Comparison of ENCODE assay signal across 23 cellular contexts in genomic region chr5:56549096-56549886, GRCh38.
DNase-seq lines count a peak whose midpoint lies in the region; ATAC-seq, FAIRE-seq and TF ChIP-seq lines count a peak whose summit lies in the region.
"Had no signal": no experiment of that assay in that cellular context is flagged by ENCODE, and none has a peak within 500 bp of the region (broad histone marks: within the 10 kb centered on the region; RNA-seq: fewer than 3 reads in every experiment).

No MANE protein-coding gene starts in this region.

- H3F3A ChIP-seq in GM23338 (replicated peaks; ENCODE audit: low read depth) = no peaks in the 10 kb centered on the region

- H3K4me1 ChIP-seq in GM23338 (ENCODE audit: insufficient read depth) (no peaks in the 10 kb centered on the region), endothelial cell of umbilical vein (ENCODE audit: control insufficient read depth, extremely low read depth, insufficient read depth, low read length) (no peaks in the 10 kb centered on the region), subcutaneous abdominal adipose tissue (ENCODE audit: control insufficient read depth in 5 of 5, insufficient read depth in 5 of 5, low read length in 5 of 5) (peaks cover 3 to 51% (median 31%) of the 10 kb centered on the region in 5 donors)

- H3K79me2 ChIP-seq in GM23338 (replicated peaks; ENCODE audit: insufficient read depth) (no peaks in the 10 kb centered on the region), endothelial cell of umbilical vein (ENCODE audit: control insufficient read depth, insufficient read depth, low read length) (no peaks in the 10 kb centered on the region)

- H3K4me1 Mint-ChIP-seq in GM23338 = no peaks in the 10 kb centered on the region

- H3K27ac Mint-ChIP-seq in GM23338 = no peak overlapping the region

- FAIRE-seq in endothelial cell of umbilical vein (lab: Jason Lieb, UNC) = no peak
- FAIRE-seq: GM12878, GM18507, H1, K562 had no signal

- H3K27ac ChIP-seq in GM23338 (ENCODE audit: low read depth) (no peak overlapping the region), endothelial cell of umbilical vein (ENCODE audit: insufficient read depth, low read depth, low read length) (no peak overlapping the region), subcutaneous abdominal adipose tissue (ENCODE audit: low read depth, low read length) (peak overlapping the region; percentile 66)

- H3K27me3 ChIP-seq in GM23338 (ENCODE audit: insufficient read depth) (no peaks in the 10 kb centered on the region), endothelial cell of umbilical vein (ENCODE audit: control insufficient read depth in 2 of 2, insufficient read depth in 2 of 2, low read length in 2 of 2) (peaks cover 7 to 8% of the 10 kb centered on the region in 2 experiments), subcutaneous abdominal adipose tissue (ENCODE audit: control insufficient read depth in 5 of 5, insufficient read depth in 4 of 5, low read length in 5 of 5) (no peaks in the 10 kb centered on the region)

- no peak for ATAC-seq in GM23338
- ATAC-seq in GM18498 (IDR thresholded peaks at IDR 0.05; ENCODE audit: unreplicated experiment) = no peak
- ATAC-seq in GM18867 (IDR thresholded peaks at IDR 0.05; ENCODE audit: unreplicated experiment) = no peak
- ATAC-seq: GM12878, K562 had no signal

- dilution Hi-C loops in endothelial cell of umbilical vein (cut with MboI; ENCODE audit: extremely low pct_ligation_motif_present, low sequenced_read_pairs) = no loop called here

- H3K9me3 Mint-ChIP-seq in GM23338 = no peaks in the 10 kb centered on the region

- no peak for TF ChIP-seq CTCF in GM23338 (conservative IDR thresholded peaks at IDR 0.05; ENCODE audit: low read depth in 2 of 2)
- no peak for TF ChIP-seq CTCF in NB4 (IDR thresholded peaks at IDR 0.05; ENCODE audit: low read depth, low read length)
- TF ChIP-seq CTCF in endothelial cell of umbilical vein (IDR thresholded peaks at IDR 0.05; ENCODE audit: extremely low read depth in 1 of 2, insufficient read depth in 1 of 2, low read depth in 1 of 2, low read length in 2 of 2) = no peak

- no peaks in the 10 kb centered on the region for H3K36me3 Mint-ChIP-seq in GM23338 (ENCODE audit: low read depth)

- H4K20me1 ChIP-seq in GM23338 (replicated peaks; ENCODE audit: insufficient read depth) (no peaks in the 10 kb centered on the region), endothelial cell of umbilical vein (replicated peaks; ENCODE audit: control insufficient read depth, extremely low read depth, insufficient read depth, low read length) (no peaks in the 10 kb centered on the region)

- CTCF ChIA-PET in endothelial cell of umbilical vein (lab: Charles Lee) = no interaction called here

- H3K9ac ChIP-seq in endothelial cell of umbilical vein (replicated peaks; ENCODE audit: extremely low read depth, insufficient read depth, low read length) (no peak overlapping the region), subcutaneous abdominal adipose tissue (ENCODE audit: low read length in 5 of 5) (no peak overlapping the region)

- peaks cover 8% of the 10 kb centered on the region; the same call in 1 of the 2 replicates for H3K9me2 ChIP-seq in GM23338 (ENCODE audit: insufficient read depth)

- H3K4me2 ChIP-seq in GM23338 = no peak overlapping the region
- H3K4me2 ChIP-seq in endothelial cell of umbilical vein (ENCODE audit: insufficient read depth, low read length) = no peak overlapping the region

- H2AFZ ChIP-seq in GM23338 = peak overlapping the region; percentile 43; the same call in 1 of the 2 replicates
- no peak overlapping the region for H2AFZ ChIP-seq in endothelial cell of umbilical vein (ENCODE audit: low read depth, low read length)

- H3K27me3 Mint-ChIP-seq in GM23338 (ENCODE audit: insufficient read depth, low read depth, poor library complexity) = no peaks in the 10 kb centered on the region

- TF ChIP-seq POLR2A in NB4 (IDR thresholded peaks at IDR 0.05; ENCODE audit: extremely low read depth, insufficient read length) (no peak), endothelial cell of umbilical vein (IDR thresholded peaks at IDR 0.05; ENCODE audit: low read depth, low read length) (no peak)

- no peak for DNase-seq in GM23338 (ENCODE audit: low spot score)
- DNase-seq in NB4 (ENCODE audit: low read depth) = peak; percentile 14
- DNase-seq in endothelial cell of umbilical vein (ENCODE audit: low read depth, low spot score) = peak; percentile 6
- no peak for DNase-seq in NCI-H748 treated with DMSO at 0.1 percent for 48 hours (lab: John Stamatoyannopoulos, UW)
- DNase-seq: COR-L47; DMS 273 treated with DMSO at 0.1 percent for 48 hours; GF-D8; NCI-H1048; NCI-H1436; NCI-H1930; NCI-H446 treated with DMSO at 0.1 percent for 48 hours; NK-92 treated with Interleukin-12 subunit alpha and Interleukin-12 subunit beta, amount 100 ng/mL, for 24 hours; OCI-M1; Right ventricle myocardium superior; SW 1271 had no signal

- H3K9me3 ChIP-seq in endothelial cell of umbilical vein (replicated peaks; ENCODE audit: control insufficient read depth, insufficient read depth, low read length) (no peaks in the 10 kb centered on the region), subcutaneous abdominal adipose tissue (ENCODE audit: control insufficient read depth in 5 of 5, low read length in 5 of 5) (no peaks in the 10 kb centered on the region)

- H3K4me3 ChIP-seq in GM23338 = no peak overlapping the region
- no peak overlapping the region for H3K4me3 ChIP-seq in NB4 (ENCODE audit: low read depth, low read length)
- H3K4me3 ChIP-seq in endothelial cell of umbilical vein (replicated peaks in 1 of 3; ENCODE audit: insufficient read depth in 1 of 3, low read depth in 1 of 3, low read length in 3 of 3) = no peak overlapping the region
- no peak overlapping the region for H3K4me3 ChIP-seq in subcutaneous abdominal adipose tissue (ENCODE audit: low read depth in 1 of 5, low read length in 5 of 5)
- H3K4me3 ChIP-seq: GM12878, K562 had no signal

- no peaks in the 10 kb centered on the region for H3K36me3 ChIP-seq in GM23338 (ENCODE audit: insufficient read depth)
- H3K36me3 ChIP-seq in endothelial cell of umbilical vein (ENCODE audit: control insufficient read depth in 2 of 2, extremely low read depth in 1 of 2, insufficient read depth in 2 of 2, low read length in 2 of 2) = no peaks in the 10 kb centered on the region
- H3K36me3 ChIP-seq in subcutaneous abdominal adipose tissue (ENCODE audit: control insufficient read depth in 5 of 5, insufficient read depth in 5 of 5, low read length in 5 of 5) = no peaks in the 10 kb centered on the region

- POLR2A ChIA-PET in endothelial cell of umbilical vein (lab: Charles Lee) = no interaction called here

- intact Hi-C loops in endothelial cell of umbilical vein (cut with micrococcal nuclease) = no loop called here

- H3K9me1 ChIP-seq in endothelial cell of umbilical vein (replicated peaks; ENCODE audit: control insufficient read depth, extremely low read depth, insufficient read depth, low read length) = no peaks in the 10 kb centered on the region

- BruUV-seq in endothelial cell of umbilical vein (replicated peaks; lab: Mats Ljungman, UMichigan) = no TSS peak

- H3K4me3 Mint-ChIP-seq in GM23338 = no peak overlapping the region
- H3K4me3 Mint-ChIP-seq: CD14-positive monocyte had no signal

TF ChIP-seq in GM23338, 12 proteins besides CTCF, POLR2A, EP300 and RAD21 (continues in another document):
- TF ChIP-seq ZNF114 (CRISPR knock-in tag; IDR thresholded peaks at IDR 0.05) (no peak), EZH2 (IDR thresholded peaks at IDR 0.05; ENCODE audit: low read depth, unreplicated experiment) (no peak)

TF ChIP-seq in endothelial cell of umbilical vein, 7 proteins besides CTCF, POLR2A, EP300 and RAD21:
- TF ChIP-seq EZH2 (IDR thresholded peaks at IDR 0.05; ENCODE audit: borderline replicate concordance, low read depth, low read length, severe bottlenecking) (no peak), MYC (IDR thresholded peaks at IDR 0.05; ENCODE audit: low read depth, low read length) (no peak), MAX (IDR thresholded peaks at IDR 0.05; ENCODE audit: insufficient read depth, insufficient read length) (no peak), FOS (IDR thresholded peaks at IDR 0.05; ENCODE audit: borderline replicate concordance, insufficient read depth, low read length) (no peak), GATA2 (IDR thresholded peaks at IDR 0.05; ENCODE audit: insufficient read depth, insufficient read length, low read depth, low read length) (no peak), POLR2AphosphoS5 (IDR thresholded peaks at IDR 0.05; ENCODE audit: insufficient read depth, low read depth, low read length) (no peak)
TF ChIP-seq in endothelial cell of umbilical vein: peak in this region for 0.

Comparison
In these comparisons a context has a peak if more than half of its experiments do, and no peak if none do; other contexts are left out.
1. DNase-seq: peak in NB4 (single experiment) and endothelial cell of umbilical vein (single experiment); none in GM23338 (single experiment) and NCI-H748 treated with DMSO at 0.1 percent for 48 hours (single experiment).